Comparison of ENCODE assay signal across 8 cellular contexts in genomic region chr12:30796891-30797371, GRCh38.
DNase-seq lines count a peak whose midpoint lies in the region; ATAC-seq and TF ChIP-seq lines count a peak whose summit lies in the region.

No MANE protein-coding gene starts in this region.

- H3K79me2 ChIP-seq in ACC112 (ENCODE audit: control insufficient read depth, insufficient read depth, low read length, unreplicated experiment), result peaks cover 9% of the 10 kb centered on the region

- H3K4me1 ChIP-seq in ACC112 (ENCODE audit: control insufficient read depth, insufficient read depth, low read length, unreplicated experiment) (peaks cover 37% of the 10 kb centered on the region), HEK293 (ENCODE audit: control insufficient read depth, insufficient read depth, low read length) (peaks cover 4% of the 10 kb centered on the region; the same call in 1 of the 2 replicates), tibial artery (peaks cover 0 to 20% (median 17%) of the 10 kb centered on the region in 4 donors)

- H3K9me3 ChIP-seq in HEK293 (ENCODE audit: control insufficient read depth, insufficient read depth, low read depth, low read length) (no peaks in the 10 kb centered on the region), tibial artery (no peaks in the 10 kb centered on the region)

- ATAC-seq in GM19324 (IDR thresholded peaks at IDR 0.05; ENCODE audit: low FRiP score, unreplicated experiment), result no peak

- no peaks in the 10 kb centered on the region for H3K27me3 ChIP-seq in ACC112 (ENCODE audit: insufficient read depth, low read length)
- peaks cover 0 to 3% of the 10 kb centered on the region in 2 donors for H3K27me3 ChIP-seq in tibial artery

- peak overlapping the region; percentile 86 for H2AFZ ChIP-seq in ACC112 (ENCODE audit: low read length, unreplicated experiment)

- POLR2A ChIA-PET in HEK293 (lab: Yijun Ruan, JAX), result interaction anchor here (0.7 to 2.9 kb wide), 5 partner anchors 32 to 169 kb away, joined by 3 to 33 read pairs (median 4); partner anchors contain the start of genes CAPRIN2 and IPO8

- DNase-seq in amniotic stem cell (lab: John Stamatoyannopoulos, UW) (peak; percentile 11), islet precursor cell (peak; percentile 81), tibial artery (no peak), cerebellar nuclear complex (lab: John Stamatoyannopoulos, UW) (no peak), NCI-H526 treated with DMSO at 0.1 percent for 48 hours (lab: John Stamatoyannopoulos, UW) (no peak)

- intact Hi-C loops in tibial artery (cut with DNase I; ENCODE audit: low total_unique reads), result no loop called here

- H3K27ac ChIP-seq in ACC112 (ENCODE audit: low read depth, low read length) (peak overlapping the region; percentile 98), HEK293 (ENCODE audit: extremely low read depth, low read depth, low read length) (no peak overlapping the region), tibial artery (no peak overlapping the region)

- CTCF ChIA-PET in HEK293 (lab: Yijun Ruan, JAX), result no interaction called here

- TF ChIP-seq CTCF in HEK293 (tag by site-specific recombination; IDR thresholded peaks at IDR 0.05) (no peak), tibial artery (IDR thresholded peaks at IDR 0.05) (no peak)

- H3K4me3 ChIP-seq in ACC112 (ENCODE audit: low read depth, low read length) (peak overlapping the region; percentile 80), HEK293 (ENCODE audit: low read depth, low read length) (peak overlapping the region; percentile 58), tibial artery (peak overlapping the region; percentile 52 to 70)

- H3K36me3 ChIP-seq in ACC112 (ENCODE audit: insufficient read depth, low read length), result peaks cover 27% of the 10 kb centered on the region
- H3K36me3 ChIP-seq in HEK293 (ENCODE audit: control insufficient read depth in 2 of 2, insufficient read depth in 1 of 2, low read length in 2 of 2), result no peaks in the 10 kb centered on the region
- H3K36me3 ChIP-seq in tibial artery, result no peaks in the 10 kb centered on the region

TF ChIP-seq in HEK293, 187 proteins besides CTCF, POLR2A, EP300 and RAD21 (continues in another document):
- TF ChIP-seq ZNF701 (tag by site-specific recombination; IDR thresholded peaks at IDR 0.05), result no peak
- TF ChIP-seq ZNF148 (tag by site-specific recombination; IDR thresholded peaks at IDR 0.05; ENCODE audit: borderline replicate concordance), result no peak
- no peak for TF ChIP-seq ZNF174 (tag by site-specific recombination; IDR thresholded peaks at IDR 0.05)
- peak; percentile 8; the same call in 1 of the 2 replicates for TF ChIP-seq GLIS1 (tag by site-specific recombination; IDR thresholded peaks at IDR 0.05)
- TF ChIP-seq ZNF768 (tag by site-specific recombination; IDR thresholded peaks at IDR 0.05), result no peak
- TF ChIP-seq ZNF48 (tag by site-specific recombination; IDR thresholded peaks at IDR 0.05), result no peak
- TF ChIP-seq ZNF670 (tag by site-specific recombination; IDR thresholded peaks at IDR 0.05; ENCODE audit: low read depth), result no peak
- peak; percentile 47; the same call in 1 of the 2 replicates for TF ChIP-seq ZNF362 (tag by site-specific recombination; IDR thresholded peaks at IDR 0.05)
- no peak for TF ChIP-seq ZNF549 (tag by site-specific recombination; IDR thresholded peaks at IDR 0.05)
- no peak for TF ChIP-seq HOXA7 (CRISPR knock-in tag; IDR thresholded peaks at IDR 0.05; ENCODE audit: borderline replicate concordance)
- TF ChIP-seq KLF7 (tag by site-specific recombination; IDR thresholded peaks at IDR 0.05; ENCODE audit: borderline replicate concordance), result no peak
- TF ChIP-seq ZNF214 (tag by site-specific recombination; IDR thresholded peaks at IDR 0.05; ENCODE audit: borderline replicate concordance), result no peak
- TF ChIP-seq ZNF354C (tag by site-specific recombination; IDR thresholded peaks at IDR 0.05; ENCODE audit: borderline replicate concordance, low read depth), result no peak
- TF ChIP-seq ZBTB26 (tag by site-specific recombination; optimal IDR thresholded peaks at IDR 0.05), result no peak
- TF ChIP-seq ZNF302 (tag by site-specific recombination; IDR thresholded peaks at IDR 0.05; ENCODE audit: low read depth), result no peak
- TF ChIP-seq GFI1B (tag by site-specific recombination; IDR thresholded peaks at IDR 0.05), result no peak
- peak; percentile 58 for TF ChIP-seq ZNF76 (tag by site-specific recombination; IDR thresholded peaks at IDR 0.05; ENCODE audit: borderline replicate concordance, low read depth)
- TF ChIP-seq ZSCAN18 (tag by site-specific recombination; IDR thresholded peaks at IDR 0.05), result no peak
- TF ChIP-seq ZNF341 (tag by site-specific recombination; IDR thresholded peaks at IDR 0.05; ENCODE audit: low read depth), result no peak
- TF ChIP-seq ZNF654 (tag by site-specific recombination; IDR thresholded peaks at IDR 0.05; ENCODE audit: low read depth), result no peak
- no peak for TF ChIP-seq ZNF350 (tag by site-specific recombination; IDR thresholded peaks at IDR 0.05)
- no peak for TF ChIP-seq ZNF112 (tag by site-specific recombination; IDR thresholded peaks at IDR 0.05)
- TF ChIP-seq BCL11B (tag by site-specific recombination; IDR thresholded peaks at IDR 0.05; ENCODE audit: low read depth), result no peak
- no peak for TF ChIP-seq ZNF664 (tag by site-specific recombination; IDR thresholded peaks at IDR 0.05)
- TF ChIP-seq HOXD13 (CRISPR knock-in tag; IDR thresholded peaks at IDR 0.05; ENCODE audit: borderline replicate concordance), result no peak
- TF ChIP-seq ZBTB44 (tag by site-specific recombination; IDR thresholded peaks at IDR 0.05), result no peak

Comparison
In these comparisons a context has a peak if more than half of its experiments do, and no peak if none do; other contexts are left out.
1. DNase-seq: peak in amniotic stem cell (single experiment) and islet precursor cell (single experiment); none in tibial artery (0 of 2), cerebellar nuclear complex (0 of 2) and NCI-H526 treated with DMSO at 0.1 percent for 48 hours (single experiment).
2. Peak in every context shown above with its lines, with median percentiles within 50 percentile points of each other: H3K4me3 ChIP-seq.